Comparison of ENCODE assay signal across 18 cellular contexts in the genomic region with DNA sequence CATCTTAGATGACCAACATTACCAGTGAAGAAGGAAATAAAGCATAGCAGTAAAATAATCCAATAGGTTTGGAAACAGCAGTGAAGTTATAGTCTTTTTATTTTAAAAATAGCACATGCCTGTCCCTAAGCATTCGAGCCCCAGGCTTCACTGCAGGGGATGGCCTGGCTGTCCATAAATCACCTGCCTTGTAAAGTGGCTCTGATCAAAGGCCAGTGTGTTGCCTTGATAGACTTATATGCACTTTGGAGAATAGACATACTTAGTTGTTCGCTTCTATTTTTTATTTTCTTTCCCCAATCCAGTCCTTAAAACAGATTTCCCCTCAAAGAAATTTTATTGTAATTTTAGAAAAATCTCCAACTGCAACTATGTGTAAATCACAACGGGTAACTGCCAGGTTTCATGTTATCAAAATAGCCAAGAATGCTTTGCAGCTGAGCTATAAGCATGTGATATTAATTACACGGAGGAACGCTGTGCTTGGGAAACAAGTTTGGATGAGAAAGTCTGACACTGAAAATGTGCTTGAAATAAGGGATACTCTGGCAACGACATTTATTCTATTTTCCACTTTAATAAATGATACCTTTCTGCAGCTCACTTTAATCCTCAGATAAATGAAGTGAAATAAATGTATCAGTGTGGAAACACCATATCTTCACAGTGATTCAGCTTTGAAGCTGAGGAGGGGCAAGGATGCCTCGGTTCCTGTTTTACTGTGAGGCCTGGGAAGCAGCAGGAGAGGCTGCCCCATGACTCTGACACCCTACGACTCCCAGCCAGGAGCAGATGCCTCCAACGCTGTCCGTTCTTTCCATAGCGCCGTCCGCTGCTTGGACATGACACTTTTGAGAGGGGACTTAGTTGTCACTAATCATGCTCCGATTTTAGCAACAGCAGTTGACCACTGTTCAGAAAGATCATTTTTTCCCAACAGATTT. TPM values are rescaled to one million over a fixed set of nuclear protein-coding genes. Genes with fewer than 3 reads are reported as not detected.
DNase-seq lines count a peak whose midpoint lies in the region; ATAC-seq and TF ChIP-seq lines count a peak whose summit lies in the region.
"Had no signal": no experiment of that assay in that cellular context is flagged by ENCODE, and none has a peak within 500 bp of the region (broad histone marks: within the 10 kb centered on the region; RNA-seq: fewer than 3 reads in every experiment).

No MANE protein-coding gene starts in this region.

- H3K27ac ChIP-seq in HEK293 (ENCODE audit: extremely low read depth, low read depth, low read length) (no peak overlapping the region), testis (peak overlapping the region in 1 of 2 donors; percentile 41)

- POLR2A ChIA-PET in HEK293 (lab: Yijun Ruan, JAX) = no interaction called here

- TF ChIP-seq POLR2A in lower leg skin (IDR thresholded peaks at IDR 0.05) = no peak
- TF ChIP-seq POLR2A in testis (IDR thresholded peaks at IDR 0.05) = no peak

- TF ChIP-seq CTCF in HEK293 (tag by site-specific recombination; IDR thresholded peaks at IDR 0.05) (no peak), choroid plexus epithelial cell (conservative IDR thresholded peaks at IDR 0.05; ENCODE audit: low read depth, low read length) (no peak), lower leg skin (IDR thresholded peaks at IDR 0.05) (no peak), testis (IDR thresholded peaks at IDR 0.05) (no peak)

- WGBS in lower leg skin, 2 donors = 49 to 50% methylated on average over 14 of the region's 14 CpGs
- 44 to 48% methylated on average over 14 of the region's 14 CpGs for WGBS in testis, 2 donors

- no peaks in the 10 kb centered on the region for H3K27me3 ChIP-seq in testis
- H3K27me3 ChIP-seq: BE2C had no signal

- H3K36me3 ChIP-seq in HEK293 (ENCODE audit: control insufficient read depth in 2 of 2, insufficient read depth in 1 of 2, low read length in 2 of 2) (no peaks in the 10 kb centered on the region), testis (ENCODE audit: low read depth, missing control alignments) (no peaks in the 10 kb centered on the region)
- H3K36me3 ChIP-seq: BE2C had no signal

- no peak for ATAC-seq in HG03280 (IDR thresholded peaks at IDR 0.05; ENCODE audit: unreplicated experiment)
- ATAC-seq: naive thymus-derived CD8-positive, alpha-beta T cell had no signal

- CTCF ChIA-PET in HEK293 (lab: Yijun Ruan, JAX) = no interaction called here

- H3K4me3 ChIP-seq in HEK293 (ENCODE audit: low read depth, low read length) (no peak overlapping the region), choroid plexus epithelial cell (ENCODE audit: low read depth, low read length) (no peak overlapping the region), lower leg skin (ENCODE audit: low read depth, poor library complexity, severe bottlenecking) (no peak overlapping the region), testis (no peak overlapping the region)

- H3K4me1 ChIP-seq in HEK293 (ENCODE audit: control insufficient read depth, insufficient read depth, low read length) (peaks cover 4% of the 10 kb centered on the region; the same call in 1 of the 2 replicates), testis (no peaks in the 10 kb centered on the region)
- H3K4me1 ChIP-seq: BE2C had no signal

- H3K9me3 ChIP-seq in HEK293 (ENCODE audit: control insufficient read depth, insufficient read depth, low read depth, low read length) (no peaks in the 10 kb centered on the region), testis (no peaks in the 10 kb centered on the region)

- DNase-seq in choroid plexus epithelial cell (ENCODE audit: low read depth) = peak; percentile 75
- peak; percentile 30 to 89 for DNase-seq in lower leg skin (ENCODE audit: low spot score in 2 of 2)
- peak; percentile 24 for DNase-seq in testis
- no peak for DNase-seq in cerebellar nuclear complex (lab: John Stamatoyannopoulos, UW)
- no peak for DNase-seq in NOMO-1 (lab: John Stamatoyannopoulos, UW; ENCODE audit: unreplicated experiment in 2 of 2)
- DNase-seq: activated CD8-positive, alpha-beta memory T cell treated with anti-CD3 and anti-CD28 coated beads, Interleukin-2, amount 50 U/mL, for 4 hours; activated naive CD4-positive, alpha-beta T cell treated with Interleukin-2 at 50 U/mL for 16 hours; BE2C; foreskin melanocyte; H9; naive thymus-derived CD8-positive, alpha-beta T cell; NCI-H1694; SIG-M5 had no signal

- intact Hi-C loops in lower leg skin (cut with DNase I; ENCODE audit: low total_unique reads) (no loop called here), testis (cut with DNase I; ENCODE audit: low total_unique reads) (no loop called here)

TF ChIP-seq in HEK293, 187 proteins besides CTCF, POLR2A, EP300 and RAD21:
- TF ChIP-seq GLIS1 (tag by site-specific recombination; IDR thresholded peaks at IDR 0.05) (peak; percentile 37; the same call in 1 of the 2 replicates), ZBTB8A (tag by site-specific recombination; IDR thresholded peaks at IDR 0.05) (no peak), TCF7L2 (IDR thresholded peaks at IDR 0.05; ENCODE audit: borderline replicate concordance, low read depth, low read length) (peak; percentile 56; the same call in 1 of the 2 replicates)
- TF ChIP-seq, protein P1, sequence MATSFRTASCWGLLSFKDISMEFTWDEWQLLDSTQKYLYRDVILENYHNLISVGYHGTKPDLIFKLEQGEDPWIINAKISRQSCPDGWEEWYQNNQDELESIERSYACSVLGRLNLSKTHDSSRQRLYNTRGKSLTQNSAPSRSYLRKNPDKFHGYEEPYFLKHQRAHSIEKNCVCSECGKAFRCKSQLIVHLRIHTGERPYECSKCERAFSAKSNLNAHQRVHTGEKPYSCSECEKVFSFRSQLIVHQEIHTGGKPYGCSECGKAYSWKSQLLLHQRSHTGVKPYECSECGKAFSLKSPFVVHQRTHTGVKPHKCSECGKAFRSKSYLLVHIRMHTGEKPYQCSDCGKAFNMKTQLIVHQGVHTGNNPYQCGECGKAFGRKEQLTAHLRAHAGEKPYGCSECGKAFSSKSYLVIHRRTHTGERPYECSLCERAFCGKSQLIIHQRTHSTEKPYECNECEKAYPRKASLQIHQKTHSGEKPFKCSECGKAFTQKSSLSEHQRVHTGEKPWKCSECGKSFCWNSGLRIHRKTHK (tag by site-specific recombination; IDR thresholded peaks at IDR 0.05) = no peak
- TF ChIP-seq, protein P2, sequence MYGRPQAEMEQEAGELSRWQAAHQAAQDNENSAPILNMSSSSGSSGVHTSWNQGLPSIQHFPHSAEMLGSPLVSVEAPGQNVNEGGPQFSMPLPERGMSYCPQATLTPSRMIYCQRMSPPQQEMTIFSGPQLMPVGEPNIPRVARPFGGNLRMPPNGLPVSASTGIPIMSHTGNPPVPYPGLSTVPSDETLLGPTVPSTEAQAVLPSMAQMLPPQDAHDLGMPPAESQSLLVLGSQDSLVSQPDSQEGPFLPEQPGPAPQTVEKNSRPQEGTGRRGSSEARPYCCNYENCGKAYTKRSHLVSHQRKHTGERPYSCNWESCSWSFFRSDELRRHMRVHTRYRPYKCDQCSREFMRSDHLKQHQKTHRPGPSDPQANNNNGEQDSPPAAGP (tag by site-specific recombination; IDR thresholded peaks at IDR 0.05) = no peak
TF ChIP-seq in HEK293: peak in this region for 2.

RNA-seq across cellular contexts. Expression of gene METTL21C, which starts 5.5 kb away (rescaled TPM):
- total RNA-seq in lower leg skin (not detected), testis (under 1 TPM in 1 of 2 donors, not detected in 1; 0.25 TPM)
- 1.8 TPM for polyA plus RNA-seq in testis (ENCODE audit: insufficient read depth, low read depth, low replicate concordance)
- total RNA-seq: H9; naive thymus-derived CD8-positive, alpha-beta T cell; pulmonary artery endothelial cell; subcutaneous adipose tissue had no signal
- polyA plus RNA-seq: liver had no signal

Comparison
In these comparisons a context has a peak if more than half of its experiments do, and no peak if none do; other contexts are left out.
1. DNase-seq: peak in choroid plexus epithelial cell (single experiment), lower leg skin (2 of 2) and testis (single experiment); none in cerebellar nuclear complex (0 of 2) and NOMO-1 (0 of 2).